20 cellular contexts compared by ENCODE assay signal in the genomic region with DNA sequence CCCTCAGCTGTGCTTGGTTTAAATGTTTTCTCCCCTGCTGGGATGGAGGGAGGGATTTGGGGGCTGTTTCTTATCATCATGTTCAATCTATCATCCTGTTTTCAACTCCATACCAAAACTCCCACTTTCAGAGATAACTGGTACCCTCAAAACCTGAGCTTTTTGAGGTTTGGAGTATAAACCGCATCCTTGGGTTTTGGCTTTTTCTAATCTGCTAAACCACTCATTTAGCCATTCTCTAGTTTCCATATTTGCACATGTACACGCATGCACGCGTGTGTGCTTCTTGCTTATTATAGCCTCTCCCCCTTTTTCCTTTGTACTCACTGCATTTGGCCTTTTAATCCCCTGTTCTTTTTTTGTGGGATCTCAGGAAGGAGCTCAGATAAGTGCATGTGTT.
DNase-seq lines count a peak whose midpoint lies in the region; ATAC-seq and TF ChIP-seq lines count a peak whose summit lies in the region.
"Had no signal": no experiment of that assay in that cellular context is flagged by ENCODE, and none has a peak within 500 bp of the region (broad histone marks: within the 10 kb centered on the region; RNA-seq: fewer than 3 reads in every experiment).

No MANE protein-coding gene starts in this region.

- H3K4ac ChIP-seq in mesenchymal stem cell (ENCODE audit: low read depth in 1 of 2, low read length in 2 of 2): no peak overlapping the region

- H3K27ac Mint-ChIP-seq in T-helper 1 cell treated with Interleukin-12 subunit alpha and Interleukin-12 subunit beta and Interleukin-4 antibody, amounts not matched to agents 30 μg/mL and 1 μg/mL, for 36 hours: peak overlapping the region; percentile 12
- H3K27ac Mint-ChIP-seq in central memory CD8-positive, alpha-beta T cell (ENCODE audit: low read depth): peak overlapping the region; percentile 82
- H3K27ac Mint-ChIP-seq: dendritic cell treated with granulocyte-macrophage colony-stimulating factor and Interleukin-4, amounts not matched to agents 40 ng/mL and 50 ng/mL, for 4 days had no signal

- H3K27me3 ChIP-seq in A673 (replicated peaks; ENCODE audit: insufficient read depth, low read depth, low read length, poor library complexity) (no peaks in the 10 kb centered on the region), mesenchymal stem cell (ENCODE audit: control insufficient read depth in 1 of 2, insufficient read depth in 1 of 2, low read length in 2 of 2) (peaks cover 0 to 7% of the 10 kb centered on the region in 2 experiments)
- H3K27me3 ChIP-seq in BLaER1 treated with 17β-estradiol and CSF1 and Interleukin-3, amounts not matched to agents 10 nM and 100 nM: peaks cover 67 to 92% (median 83%) of the 10 kb centered on the region in 11 experiments
- H3K27me3 ChIP-seq: transverse colon had no signal

- H3K9me3 ChIP-seq in A673 (ENCODE audit: low read depth, low read length, poor library complexity, severe bottlenecking): no peaks in the 10 kb centered on the region
- peaks cover 0 to 8% (median 7%) of the 10 kb centered on the region in 11 experiments; a peak in 14 of 22 replicates for H3K9me3 ChIP-seq in BLaER1 treated with 17β-estradiol and CSF1 and Interleukin-3, amounts not matched to agents 10 nM and 100 nM (replicated peaks in 1 of 11)
- peaks cover 2% of the 10 kb centered on the region for H3K9me3 ChIP-seq in mesenchymal stem cell (ENCODE audit: control insufficient read depth, low read length)
- H3K9me3 ChIP-seq: Caco-2, transverse colon had no signal

- H3K4me1 Mint-ChIP-seq in T-helper 1 cell treated with Interleukin-12 subunit alpha and Interleukin-12 subunit beta and Interleukin-4 antibody, amounts not matched to agents 30 μg/mL and 1 μg/mL, for 36 hours (ENCODE audit: low read depth): peaks cover 69% of the 10 kb centered on the region
- H3K4me1 Mint-ChIP-seq in central memory CD8-positive, alpha-beta T cell: peaks cover 74% of the 10 kb centered on the region

- DNase-seq in A673 (ENCODE audit: low spot score) (no peak), NCI-H526 treated with DMSO at 0.1 percent for 48 hours (lab: John Stamatoyannopoulos, UW) (no peak), mesenchymal stem cell (no peak), cardiac septum (ENCODE audit: low spot score) (no peak)
- no peak for DNase-seq in central memory CD8-positive, alpha-beta T cell (ENCODE audit: low spot score in 2 of 2)
- DNase-seq: amygdala; Caco-2; EL; head of caudate nucleus; left colon; mesendoderm; naive B cell; NCI-H1436 treated with DMSO at 0.1 percent for 48 hours; NCI-H2171; NCI-H524 treated with DMSO at 0.1 percent for 48 hours; stimulated activated naive B cell treated with anti-CD40 and anti-IgM and Interleukin-4, amounts not matched to agents 10 μg/mL and 1 μg/mL and 100 μg/mL, for 72 hours; transverse colon had no signal

- no peak overlapping the region for H2BK15ac ChIP-seq in mesenchymal stem cell (ENCODE audit: low read depth, poor library complexity, severe bottlenecking)

- no peaks in the 10 kb centered on the region for H3K9me3 Mint-ChIP-seq in T-helper 1 cell treated with Interleukin-12 subunit alpha and Interleukin-12 subunit beta and Interleukin-4 antibody, amounts not matched to agents 30 μg/mL and 1 μg/mL, for 36 hours
- H3K9me3 Mint-ChIP-seq in central memory CD8-positive, alpha-beta T cell: no peaks in the 10 kb centered on the region
- H3K9me3 Mint-ChIP-seq: dendritic cell treated with granulocyte-macrophage colony-stimulating factor and Interleukin-4, amounts not matched to agents 40 ng/mL and 50 ng/mL, for 4 days; naive B cell had no signal

- H2AK5ac ChIP-seq in mesenchymal stem cell (ENCODE audit: low read length, severe bottlenecking): no peak overlapping the region

- POLR2A ChIA-PET in A673 (lab: Charles Lee; ENCODE audit: low non-redundant PET): no interaction called here

- no peaks in the 10 kb centered on the region for H3K36me3 ChIP-seq in A673 (ENCODE audit: insufficient read depth, low read length, poor library complexity, severe bottlenecking)
- no peaks in the 10 kb centered on the region for H3K36me3 ChIP-seq in BLaER1 treated with 17β-estradiol and CSF1 and Interleukin-3, amounts not matched to agents 10 nM and 100 nM
- H3K36me3 ChIP-seq in mesenchymal stem cell (ENCODE audit: control insufficient read depth in 1 of 2, insufficient read depth in 2 of 2, low read depth in 1 of 2, low read length in 2 of 2): no peaks in the 10 kb centered on the region
- H3K36me3 ChIP-seq: transverse colon had no signal

- no peak overlapping the region for H2AFZ ChIP-seq in mesenchymal stem cell (ENCODE audit: low read depth, low read length)

- no peak overlapping the region for H3K18ac ChIP-seq in mesenchymal stem cell (ENCODE audit: low read depth in 1 of 2, low read length in 2 of 2)

- H4K91ac ChIP-seq in mesenchymal stem cell (ENCODE audit: low read length): no peak overlapping the region

- BruUV-seq in A673 (replicated peaks; lab: Mats Ljungman, UMichigan): no TSS peak

- peak overlapping the region in 8 of 11 experiments; percentile 70 to 84 (median 73); a peak in 13 of 22 replicates for H3K4me2 ChIP-seq in BLaER1 treated with 17β-estradiol and CSF1 and Interleukin-3, amounts not matched to agents 10 nM and 100 nM
- no peak overlapping the region for H3K4me2 ChIP-seq in mesenchymal stem cell (ENCODE audit: low read length, poor library complexity, severe bottlenecking)

- H3K14ac ChIP-seq in mesenchymal stem cell (ENCODE audit: low read length in 2 of 2): no peak overlapping the region

- no peak overlapping the region for H3K9ac ChIP-seq in BLaER1 treated with 17β-estradiol and CSF1 and Interleukin-3, amounts not matched to agents 10 nM and 100 nM
- H3K9ac ChIP-seq in mesenchymal stem cell (ENCODE audit: low read length): no peak overlapping the region

- peak overlapping the region; percentile 12 for H3K27ac ChIP-seq in A673 (ENCODE audit: low read depth, low read length, poor library complexity, severe bottlenecking)
- H3K27ac ChIP-seq in BLaER1 treated with 17β-estradiol and CSF1 and Interleukin-3, amounts not matched to agents 10 nM and 100 nM: peak overlapping the region in 9 of 11 experiments; percentile 8 to 94 (median 91); a peak in 15 of 22 replicates
- no peak overlapping the region for H3K27ac ChIP-seq in mesenchymal stem cell (ENCODE audit: low read length, poor library complexity, severe bottlenecking)
- H3K27ac ChIP-seq: transverse colon had no signal

- TF ChIP-seq CTCF in A673 (conservative IDR thresholded peaks at IDR 0.05; ENCODE audit: low read depth, low read length): no peak

- no peak overlapping the region for H2BK120ac ChIP-seq in mesenchymal stem cell (ENCODE audit: low read depth, low read length)

- H3K4me3 ChIP-seq in A673 (ENCODE audit: low read depth, low read length, poor library complexity, severe bottlenecking) (no peak overlapping the region), mesenchymal stem cell (ENCODE audit: insufficient read depth in 1 of 2, low read depth in 1 of 2, low read length in 2 of 2) (no peak overlapping the region)
- no peak overlapping the region for H3K4me3 ChIP-seq in BLaER1 treated with 17β-estradiol and CSF1 and Interleukin-3, amounts not matched to agents 10 nM and 100 nM
- H3K4me3 ChIP-seq: transverse colon had no signal

- intact Hi-C loops in A673 (cut with micrococcal nuclease; ENCODE audit: unreplicated experiment) (loop anchor here (5.0 to 10.0 kb wide), 2 partner anchors 253 to 979 kb away; partner anchors contain the start of gene STAG2), cardiac septum (cut with DNase I) (no loop called here)

- H3K36me3 Mint-ChIP-seq in T-helper 1 cell treated with Interleukin-12 subunit alpha and Interleukin-12 subunit beta and Interleukin-4 antibody, amounts not matched to agents 30 μg/mL and 1 μg/mL, for 36 hours (ENCODE audit: low read depth): no peaks in the 10 kb centered on the region
- peaks cover 8% of the 10 kb centered on the region for H3K36me3 Mint-ChIP-seq in central memory CD8-positive, alpha-beta T cell (ENCODE audit: insufficient read depth)
- H3K36me3 Mint-ChIP-seq: naive B cell; stimulated activated naive B cell treated with anti-CD40 and anti-IgM and Interleukin-4, amounts not matched to agents 10 μg/mL and 1 μg/mL and 100 μg/mL, for 72 hours had no signal

- H3K4me1 ChIP-seq in A673 (ENCODE audit: insufficient read depth, low read length, poor library complexity, severe bottlenecking) (peaks cover 48% of the 10 kb centered on the region), mesenchymal stem cell (ENCODE audit: control insufficient read depth, insufficient read depth, low read depth, low read length) (peaks cover 2% of the 10 kb centered on the region)
- H3K4me1 ChIP-seq in BLaER1 treated with 17β-estradiol and CSF1 and Interleukin-3, amounts not matched to agents 10 nM and 100 nM: peaks cover 49 to 75% (median 60%) of the 10 kb centered on the region in 10 experiments
- H3K4me1 ChIP-seq: Caco-2, transverse colon had no signal

- H2BK5ac ChIP-seq in mesenchymal stem cell (ENCODE audit: low read depth, low read length, poor library complexity, severe bottlenecking): no peak overlapping the region

- CTCF ChIA-PET in A673 (lab: Charles Lee): no interaction called here

- no peak overlapping the region for H4K8ac ChIP-seq in mesenchymal stem cell (ENCODE audit: low read length)

- H2BK12ac ChIP-seq in mesenchymal stem cell (ENCODE audit: low read length in 2 of 2): no peak overlapping the region

- H4K20me1 ChIP-seq in BLaER1 treated with 17β-estradiol and CSF1 and Interleukin-3, amounts not matched to agents 10 nM and 100 nM: no peaks in the 10 kb centered on the region; a peak in 1 of 22 replicates

- H3K79me1 ChIP-seq in mesenchymal stem cell (replicated peaks; ENCODE audit: low read length, poor library complexity, severe bottlenecking): no peaks in the 10 kb centered on the region

- 86% methylated on average over 1 of the region's 4 CpGs for WGBS in mesenchymal stem cell

- peaks cover 6% of the 10 kb centered on the region for H3K27me3 Mint-ChIP-seq in T-helper 1 cell treated with Interleukin-12 subunit alpha and Interleukin-12 subunit beta and Interleukin-4 antibody, amounts not matched to agents 30 μg/mL and 1 μg/mL, for 36 hours (ENCODE audit: low read depth)
- H3K27me3 Mint-ChIP-seq in central memory CD8-positive, alpha-beta T cell: no peaks in the 10 kb centered on the region
- H3K27me3 Mint-ChIP-seq: dendritic cell treated with granulocyte-macrophage colony-stimulating factor and Interleukin-4, amounts not matched to agents 40 ng/mL and 50 ng/mL, for 4 days; naive B cell; stimulated activated naive B cell treated with anti-CD40 and anti-IgM and Interleukin-4, amounts not matched to agents 10 μg/mL and 1 μg/mL and 100 μg/mL, for 72 hours had no signal

- peak overlapping the region; percentile 60 for H3K4me3 Mint-ChIP-seq in T-helper 1 cell treated with Interleukin-12 subunit alpha and Interleukin-12 subunit beta and Interleukin-4 antibody, amounts not matched to agents 30 μg/mL and 1 μg/mL, for 36 hours
- H3K4me3 Mint-ChIP-seq in central memory CD8-positive, alpha-beta T cell: peak overlapping the region; percentile 19
- H3K4me3 Mint-ChIP-seq: dendritic cell treated with granulocyte-macrophage colony-stimulating factor and Interleukin-4, amounts not matched to agents 40 ng/mL and 50 ng/mL, for 4 days; stimulated activated naive B cell treated with anti-CD40 and anti-IgM and Interleukin-4, amounts not matched to agents 10 μg/mL and 1 μg/mL and 100 μg/mL, for 72 hours had no signal

- ATAC-seq in central memory CD8-positive, alpha-beta T cell (replicated peaks; ENCODE audit: extremely low read depth, poor library complexity, severe bottlenecking): no peak
- ATAC-seq: left colon; stimulated activated naive B cell treated with anti-CD40 and anti-IgM and Interleukin-4, amounts not matched to agents 10 μg/mL and 1 μg/mL and 100 μg/mL, for 72 hours had no signal

- no peak overlapping the region for H3K23ac ChIP-seq in mesenchymal stem cell (ENCODE audit: low read length in 2 of 2)
